ENCODE assay signal across 1 cellular context in the genomic region with DNA sequence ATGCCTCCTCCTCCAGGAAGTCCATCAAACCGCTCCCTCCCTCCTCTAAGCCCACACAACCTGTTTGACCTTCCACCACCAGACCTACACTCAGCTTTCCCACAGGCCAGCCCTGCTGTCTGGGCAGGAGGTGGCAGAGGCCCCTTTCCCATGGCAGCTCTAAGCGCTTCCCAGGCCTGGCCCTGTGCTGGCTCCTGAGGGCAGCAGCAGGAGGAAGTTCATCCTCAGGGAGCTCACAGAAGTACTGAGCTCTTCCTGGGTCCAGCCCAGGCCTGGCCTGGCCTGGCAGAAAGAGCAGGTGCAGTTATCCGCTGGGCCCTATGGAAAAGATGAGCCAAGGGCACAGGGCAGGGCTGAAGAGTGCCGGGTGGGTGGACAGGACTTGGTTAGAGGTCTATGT.
TF ChIP-seq lines count a peak whose summit lies in the region.

No MANE protein-coding gene starts in this region.

TF ChIP-seq in SK-N-SH treated with all-trans-retinoic acid at 6 μM for 48 hours, 23 proteins besides CTCF, POLR2A, EP300 and RAD21 (continued from another document):
- TF ChIP-seq, protein P1, sequence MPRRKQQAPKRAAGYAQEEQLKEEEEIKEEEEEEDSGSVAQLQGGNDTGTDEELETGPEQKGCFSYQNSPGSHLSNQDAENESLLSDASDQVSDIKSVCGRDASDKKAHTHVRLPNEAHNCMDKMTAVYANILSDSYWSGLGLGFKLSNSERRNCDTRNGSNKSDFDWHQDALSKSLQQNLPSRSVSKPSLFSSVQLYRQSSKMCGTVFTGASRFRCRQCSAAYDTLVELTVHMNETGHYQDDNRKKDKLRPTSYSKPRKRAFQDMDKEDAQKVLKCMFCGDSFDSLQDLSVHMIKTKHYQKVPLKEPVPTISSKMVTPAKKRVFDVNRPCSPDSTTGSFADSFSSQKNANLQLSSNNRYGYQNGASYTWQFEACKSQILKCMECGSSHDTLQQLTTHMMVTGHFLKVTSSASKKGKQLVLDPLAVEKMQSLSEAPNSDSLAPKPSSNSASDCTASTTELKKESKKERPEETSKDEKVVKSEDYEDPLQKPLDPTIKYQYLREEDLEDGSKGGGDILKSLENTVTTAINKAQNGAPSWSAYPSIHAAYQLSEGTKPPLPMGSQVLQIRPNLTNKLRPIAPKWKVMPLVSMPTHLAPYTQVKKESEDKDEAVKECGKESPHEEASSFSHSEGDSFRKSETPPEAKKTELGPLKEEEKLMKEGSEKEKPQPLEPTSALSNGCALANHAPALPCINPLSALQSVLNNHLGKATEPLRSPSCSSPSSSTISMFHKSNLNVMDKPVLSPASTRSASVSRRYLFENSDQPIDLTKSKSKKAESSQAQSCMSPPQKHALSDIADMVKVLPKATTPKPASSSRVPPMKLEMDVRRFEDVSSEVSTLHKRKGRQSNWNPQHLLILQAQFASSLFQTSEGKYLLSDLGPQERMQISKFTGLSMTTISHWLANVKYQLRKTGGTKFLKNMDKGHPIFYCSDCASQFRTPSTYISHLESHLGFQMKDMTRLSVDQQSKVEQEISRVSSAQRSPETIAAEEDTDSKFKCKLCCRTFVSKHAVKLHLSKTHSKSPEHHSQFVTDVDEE (CRISPR knock-in tag; IDR thresholded peaks at IDR 0.05): no peak
- TF ChIP-seq BACH2 (CRISPR knock-in tag; IDR thresholded peaks at IDR 0.05; ENCODE audit: borderline replicate concordance) (no peak), ZNF565 (CRISPR knock-in tag; conservative IDR thresholded peaks at IDR 0.05; ENCODE audit: low read depth) (no peak), ISL1 (CRISPR knock-in tag; IDR thresholded peaks at IDR 0.05) (no peak), ZFP3 (CRISPR knock-in tag; IDR thresholded peaks at IDR 0.05) (no peak)
